Comparison of ENCODE assay signal across 1 cellular context in the genomic region with DNA sequence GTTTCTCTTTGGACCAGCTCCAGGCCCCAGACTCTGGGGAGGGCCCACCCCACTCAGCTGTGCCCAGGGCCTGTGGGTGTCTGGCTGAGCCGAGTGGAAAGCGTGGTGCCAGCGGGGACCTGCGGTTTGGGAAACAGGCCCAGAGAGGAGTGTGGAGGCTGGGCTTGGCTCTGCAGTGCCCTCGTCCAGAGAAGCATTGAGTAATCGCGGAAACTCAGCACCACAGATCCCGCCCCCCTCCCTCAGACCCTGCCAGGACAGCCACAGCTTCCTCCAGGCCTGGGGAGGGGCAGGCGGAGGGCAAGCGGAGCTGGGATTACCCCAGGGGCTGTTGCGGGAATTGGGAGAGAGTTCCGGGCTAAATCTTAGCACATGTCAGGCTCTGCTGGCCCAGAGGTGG.
TF ChIP-seq lines count a peak whose summit lies in the region.

No MANE protein-coding gene starts in this region.

TF ChIP-seq in HepG2, 621 proteins besides CTCF, POLR2A, EP300 and RAD21 (continued from another document and continues in another):
- TF ChIP-seq, protein P1, sequence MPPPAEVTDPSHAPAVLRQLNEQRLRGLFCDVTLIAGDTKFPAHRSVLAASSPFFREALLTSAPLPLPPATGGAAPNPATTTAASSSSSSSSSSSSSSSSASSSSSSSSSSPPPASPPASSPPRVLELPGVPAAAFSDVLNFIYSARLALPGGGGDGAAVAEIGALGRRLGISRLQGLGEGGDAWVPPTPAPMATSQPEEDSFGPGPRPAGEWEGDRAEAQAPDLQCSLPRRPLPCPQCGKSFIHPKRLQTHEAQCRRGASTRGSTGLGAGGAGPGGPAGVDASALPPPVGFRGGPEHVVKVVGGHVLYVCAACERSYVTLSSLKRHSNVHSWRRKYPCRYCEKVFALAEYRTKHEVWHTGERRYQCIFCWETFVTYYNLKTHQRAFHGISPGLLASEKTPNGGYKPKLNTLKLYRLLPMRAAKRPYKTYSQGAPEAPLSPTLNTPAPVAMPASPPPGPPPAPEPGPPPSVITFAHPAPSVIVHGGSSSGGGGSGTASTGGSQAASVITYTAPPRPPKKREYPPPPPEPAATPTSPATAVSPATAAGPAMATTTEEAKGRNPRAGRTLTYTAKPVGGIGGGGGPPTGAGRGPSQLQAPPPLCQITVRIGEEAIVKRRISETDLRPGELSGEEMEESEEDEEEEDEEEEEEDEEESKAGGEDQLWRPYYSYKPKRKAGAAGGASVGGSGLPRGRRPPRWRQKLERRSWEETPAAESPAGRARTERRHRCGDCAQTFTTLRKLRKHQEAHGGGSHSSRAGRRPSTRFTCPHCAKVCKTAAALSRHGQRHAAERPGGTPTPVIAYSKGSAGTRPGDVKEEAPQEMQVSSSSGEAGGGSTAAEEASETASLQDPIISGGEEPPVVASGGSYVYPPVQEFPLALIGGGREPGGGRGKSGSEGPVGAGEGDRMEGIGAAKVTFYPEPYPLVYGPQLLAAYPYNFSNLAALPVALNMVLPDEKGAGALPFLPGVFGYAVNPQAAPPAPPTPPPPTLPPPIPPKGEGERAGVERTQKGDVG (CRISPR knock-in tag; IDR thresholded peaks at IDR 0.05; ENCODE audit: borderline replicate concordance): 0 out of 2 replicates have a peak, but pooled peaks have one; percentile 43
- TF ChIP-seq ZNF460 (CRISPR knock-in tag; IDR thresholded peaks at IDR 0.05; ENCODE audit: borderline replicate concordance) (no peak), TOPORS (CRISPR knock-in tag; IDR thresholded peaks at IDR 0.05) (no peak), ZNF740 (CRISPR knock-in tag; IDR thresholded peaks at IDR 0.05) (no peak), KDM2A (CRISPR knock-in tag; IDR thresholded peaks at IDR 0.05; ENCODE audit: borderline replicate concordance, low read depth) (peak; percentile 48; the same call in 1 of the 2 replicates), ZNF792 (CRISPR knock-in tag; IDR thresholded peaks at IDR 0.05) (no peak), ZBTB8A (CRISPR knock-in tag; IDR thresholded peaks at IDR 0.05; ENCODE audit: borderline replicate concordance, low read depth) (no peak), NFATC3 (CRISPR knock-in tag; IDR thresholded peaks at IDR 0.05) (no peak), SP4 (CRISPR knock-in tag; IDR thresholded peaks at IDR 0.05) (no peak), GTF3A (CRISPR knock-in tag; conservative IDR thresholded peaks at IDR 0.05) (no peak), FOXK1 (CRISPR knock-in tag; IDR thresholded peaks at IDR 0.05; ENCODE audit: borderline replicate concordance, low read depth) (no peak), ZNF576 (CRISPR knock-in tag; IDR thresholded peaks at IDR 0.05) (no peak), MNT (IDR thresholded peaks at IDR 0.05) (no peak), ZNF343 (CRISPR knock-in tag; IDR thresholded peaks at IDR 0.05) (no peak), REL (CRISPR knock-in tag; conservative IDR thresholded peaks at IDR 0.05) (no peak), RFX1 (IDR thresholded peaks at IDR 0.05) (no peak), GATAD2A (CRISPR knock-in tag; IDR thresholded peaks at IDR 0.05) (peak; percentile 65), CREM (IDR thresholded peaks at IDR 0.05) (no peak), CREM (CRISPR knock-in tag; IDR thresholded peaks at IDR 0.05) (no peak), AFF4 (CRISPR knock-in tag; IDR thresholded peaks at IDR 0.05) (no peak), ZBTB42 (CRISPR knock-in tag; IDR thresholded peaks at IDR 0.05) (no peak)
- TF ChIP-seq, protein P2, sequence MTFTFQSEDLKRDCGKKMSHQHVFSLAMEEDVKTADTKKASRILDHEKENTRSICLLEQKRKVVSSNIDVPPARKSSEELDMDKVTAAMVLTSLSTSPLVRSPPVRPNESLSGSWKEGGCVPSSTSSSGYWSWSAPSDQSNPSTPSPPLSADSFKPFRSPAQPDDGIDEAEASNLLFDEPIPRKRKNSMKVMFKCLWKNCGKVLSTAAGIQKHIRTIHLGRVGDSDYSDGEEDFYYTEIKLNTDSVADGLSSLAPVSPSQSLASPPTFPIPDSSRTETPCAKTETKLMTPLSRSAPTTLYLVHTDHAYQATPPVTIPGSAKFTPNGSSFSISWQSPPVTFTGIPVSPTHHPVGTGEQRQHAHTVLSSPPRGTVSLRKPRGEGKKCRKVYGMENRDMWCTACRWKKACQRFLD (CRISPR knock-in tag; IDR thresholded peaks at IDR 0.05; ENCODE audit: borderline replicate concordance): no peak
- TF ChIP-seq, protein P3, sequence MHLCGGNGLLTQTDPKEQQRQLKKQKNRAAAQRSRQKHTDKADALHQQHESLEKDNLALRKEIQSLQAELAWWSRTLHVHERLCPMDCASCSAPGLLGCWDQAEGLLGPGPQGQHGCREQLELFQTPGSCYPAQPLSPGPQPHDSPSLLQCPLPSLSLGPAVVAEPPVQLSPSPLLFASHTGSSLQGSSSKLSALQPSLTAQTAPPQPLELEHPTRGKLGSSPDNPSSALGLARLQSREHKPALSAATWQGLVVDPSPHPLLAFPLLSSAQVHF (CRISPR knock-in tag; IDR thresholded peaks at IDR 0.05): no peak
- TF ChIP-seq, protein P4, sequence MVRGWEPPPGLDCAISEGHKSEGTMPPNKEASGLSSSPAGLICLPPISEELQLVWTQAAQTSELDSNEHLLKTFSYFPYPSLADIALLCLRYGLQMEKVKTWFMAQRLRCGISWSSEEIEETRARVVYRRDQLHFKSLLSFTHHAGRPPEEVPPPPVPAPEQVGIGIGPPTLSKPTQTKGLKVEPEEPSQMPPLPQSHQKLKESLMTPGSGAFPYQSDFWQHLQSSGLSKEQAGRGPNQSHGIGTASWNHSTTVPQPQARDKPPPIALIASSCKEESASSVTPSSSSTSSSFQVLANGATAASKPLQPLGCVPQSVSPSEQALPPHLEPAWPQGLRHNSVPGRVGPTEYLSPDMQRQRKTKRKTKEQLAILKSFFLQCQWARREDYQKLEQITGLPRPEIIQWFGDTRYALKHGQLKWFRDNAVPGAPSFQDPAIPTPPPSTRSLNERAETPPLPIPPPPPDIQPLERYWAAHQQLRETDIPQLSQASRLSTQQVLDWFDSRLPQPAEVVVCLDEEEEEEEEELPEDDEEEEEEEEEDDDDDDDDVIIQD (CRISPR knock-in tag; IDR thresholded peaks at IDR 0.05; ENCODE audit: low read depth): no peak
- TF ChIP-seq, protein P5, sequence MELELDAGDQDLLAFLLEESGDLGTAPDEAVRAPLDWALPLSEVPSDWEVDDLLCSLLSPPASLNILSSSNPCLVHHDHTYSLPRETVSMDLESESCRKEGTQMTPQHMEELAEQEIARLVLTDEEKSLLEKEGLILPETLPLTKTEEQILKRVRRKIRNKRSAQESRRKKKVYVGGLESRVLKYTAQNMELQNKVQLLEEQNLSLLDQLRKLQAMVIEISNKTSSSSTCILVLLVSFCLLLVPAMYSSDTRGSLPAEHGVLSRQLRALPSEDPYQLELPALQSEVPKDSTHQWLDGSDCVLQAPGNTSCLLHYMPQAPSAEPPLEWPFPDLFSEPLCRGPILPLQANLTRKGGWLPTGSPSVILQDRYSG (CRISPR knock-in tag; IDR thresholded peaks at IDR 0.05): no peak
- TF ChIP-seq, protein P6, sequence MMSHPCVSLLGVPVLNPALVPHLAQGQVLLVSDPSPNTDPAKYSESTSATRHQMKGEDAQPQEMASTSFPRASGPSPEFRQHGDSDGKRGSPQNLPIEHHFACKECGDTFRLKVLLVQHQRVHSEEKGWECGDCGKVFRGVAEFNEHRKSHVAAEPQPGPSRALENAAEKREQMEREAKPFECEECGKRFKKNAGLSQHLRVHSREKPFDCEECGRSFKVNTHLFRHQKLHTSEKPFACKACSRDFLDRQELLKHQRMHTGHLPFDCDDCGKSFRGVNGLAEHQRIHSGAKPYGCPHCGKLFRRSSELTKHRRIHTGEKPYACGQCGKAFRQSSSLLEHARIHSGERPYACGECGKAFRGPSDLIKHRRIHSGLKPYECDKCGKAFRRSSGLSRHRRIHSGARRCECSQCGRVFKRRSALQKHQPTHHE (CRISPR knock-in tag; IDR thresholded peaks at IDR 0.05; ENCODE audit: borderline replicate concordance): no peak
- TF ChIP-seq, protein P7, sequence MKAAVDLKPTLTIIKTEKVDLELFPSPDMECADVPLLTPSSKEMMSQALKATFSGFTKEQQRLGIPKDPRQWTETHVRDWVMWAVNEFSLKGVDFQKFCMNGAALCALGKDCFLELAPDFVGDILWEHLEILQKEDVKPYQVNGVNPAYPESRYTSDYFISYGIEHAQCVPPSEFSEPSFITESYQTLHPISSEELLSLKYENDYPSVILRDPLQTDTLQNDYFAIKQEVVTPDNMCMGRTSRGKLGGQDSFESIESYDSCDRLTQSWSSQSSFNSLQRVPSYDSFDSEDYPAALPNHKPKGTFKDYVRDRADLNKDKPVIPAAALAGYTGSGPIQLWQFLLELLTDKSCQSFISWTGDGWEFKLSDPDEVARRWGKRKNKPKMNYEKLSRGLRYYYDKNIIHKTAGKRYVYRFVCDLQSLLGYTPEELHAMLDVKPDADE (CRISPR knock-in tag; IDR thresholded peaks at IDR 0.05): no peak
- TF ChIP-seq, protein P8, sequence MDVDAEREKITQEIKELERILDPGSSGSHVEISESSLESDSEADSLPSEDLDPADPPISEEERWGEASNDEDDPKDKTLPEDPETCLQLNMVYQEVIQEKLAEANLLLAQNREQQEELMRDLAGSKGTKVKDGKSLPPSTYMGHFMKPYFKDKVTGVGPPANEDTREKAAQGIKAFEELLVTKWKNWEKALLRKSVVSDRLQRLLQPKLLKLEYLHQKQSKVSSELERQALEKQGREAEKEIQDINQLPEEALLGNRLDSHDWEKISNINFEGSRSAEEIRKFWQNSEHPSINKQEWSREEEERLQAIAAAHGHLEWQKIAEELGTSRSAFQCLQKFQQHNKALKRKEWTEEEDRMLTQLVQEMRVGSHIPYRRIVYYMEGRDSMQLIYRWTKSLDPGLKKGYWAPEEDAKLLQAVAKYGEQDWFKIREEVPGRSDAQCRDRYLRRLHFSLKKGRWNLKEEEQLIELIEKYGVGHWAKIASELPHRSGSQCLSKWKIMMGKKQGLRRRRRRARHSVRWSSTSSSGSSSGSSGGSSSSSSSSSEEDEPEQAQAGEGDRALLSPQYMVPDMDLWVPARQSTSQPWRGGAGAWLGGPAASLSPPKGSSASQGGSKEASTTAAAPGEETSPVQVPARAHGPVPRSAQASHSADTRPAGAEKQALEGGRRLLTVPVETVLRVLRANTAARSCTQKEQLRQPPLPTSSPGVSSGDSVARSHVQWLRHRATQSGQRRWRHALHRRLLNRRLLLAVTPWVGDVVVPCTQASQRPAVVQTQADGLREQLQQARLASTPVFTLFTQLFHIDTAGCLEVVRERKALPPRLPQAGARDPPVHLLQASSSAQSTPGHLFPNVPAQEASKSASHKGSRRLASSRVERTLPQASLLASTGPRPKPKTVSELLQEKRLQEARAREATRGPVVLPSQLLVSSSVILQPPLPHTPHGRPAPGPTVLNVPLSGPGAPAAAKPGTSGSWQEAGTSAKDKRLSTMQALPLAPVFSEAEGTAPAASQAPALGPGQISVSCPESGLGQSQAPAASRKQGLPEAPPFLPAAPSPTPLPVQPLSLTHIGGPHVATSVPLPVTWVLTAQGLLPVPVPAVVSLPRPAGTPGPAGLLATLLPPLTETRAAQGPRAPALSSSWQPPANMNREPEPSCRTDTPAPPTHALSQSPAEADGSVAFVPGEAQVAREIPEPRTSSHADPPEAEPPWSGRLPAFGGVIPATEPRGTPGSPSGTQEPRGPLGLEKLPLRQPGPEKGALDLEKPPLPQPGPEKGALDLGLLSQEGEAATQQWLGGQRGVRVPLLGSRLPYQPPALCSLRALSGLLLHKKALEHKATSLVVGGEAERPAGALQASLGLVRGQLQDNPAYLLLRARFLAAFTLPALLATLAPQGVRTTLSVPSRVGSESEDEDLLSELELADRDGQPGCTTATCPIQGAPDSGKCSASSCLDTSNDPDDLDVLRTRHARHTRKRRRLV (CRISPR knock-in tag; IDR thresholded peaks at IDR 0.05): no peak
- TF ChIP-seq, protein P9, sequence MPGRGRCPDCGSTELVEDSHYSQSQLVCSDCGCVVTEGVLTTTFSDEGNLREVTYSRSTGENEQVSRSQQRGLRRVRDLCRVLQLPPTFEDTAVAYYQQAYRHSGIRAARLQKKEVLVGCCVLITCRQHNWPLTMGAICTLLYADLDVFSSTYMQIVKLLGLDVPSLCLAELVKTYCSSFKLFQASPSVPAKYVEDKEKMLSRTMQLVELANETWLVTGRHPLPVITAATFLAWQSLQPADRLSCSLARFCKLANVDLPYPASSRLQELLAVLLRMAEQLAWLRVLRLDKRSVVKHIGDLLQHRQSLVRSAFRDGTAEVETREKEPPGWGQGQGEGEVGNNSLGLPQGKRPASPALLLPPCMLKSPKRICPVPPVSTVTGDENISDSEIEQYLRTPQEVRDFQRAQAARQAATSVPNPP (CRISPR knock-in tag; IDR thresholded peaks at IDR 0.05): no peak
